Comparison of ENCODE assay signal across 12 cellular contexts in genomic region chr2:207896525-207897295, GRCh38.
DNase-seq lines count a peak whose midpoint lies in the region; ATAC-seq and TF ChIP-seq lines count a peak whose summit lies in the region.
"Had no signal": no experiment of that assay in that cellular context is flagged by ENCODE, and none has a peak within 500 bp of the region (broad histone marks: within the 10 kb centered on the region; RNA-seq: fewer than 3 reads in every experiment).

No MANE protein-coding gene starts in this region.

- ATAC-seq in GM21390 (IDR thresholded peaks at IDR 0.05; ENCODE audit: unreplicated experiment) (no peak), GM21360 (IDR thresholded peaks at IDR 0.05; ENCODE audit: unreplicated experiment) (no peak)

- 48 to 60% methylated on average over 6 of the region's 6 CpGs for WGBS in ectodermal cell, 2 experiments

- H3F3A ChIP-seq in neural cell (ENCODE audit: insufficient read depth, low read length, poor library complexity, severe bottlenecking): peaks cover 4% of the 10 kb centered on the region

- H3K4me1 ChIP-seq in ectodermal cell (ENCODE audit: control insufficient read depth, insufficient read depth, low read length): peaks cover 45% of the 10 kb centered on the region

- DNase-seq in G401 (ENCODE audit: low spot score): peak; percentile 75
- DNase-seq in NCI-H146 (lab: John Stamatoyannopoulos, UW): peak; percentile 78
- no peak for DNase-seq in cardiac septum (ENCODE audit: low spot score)
- DNase-seq in stimulated activated naive CD4-positive, alpha-beta T cell treated with Interleukin-2 at 50 U/mL for 16 hours (lab: John Stamatoyannopoulos, UW): no peak
- DNase-seq: activated B cell treated with CpG ODN at 0.5 μM for 24 hours; DMS79; NCI-H1105; stimulated activated CD8-positive, alpha-beta memory T cell treated with anti-CD3 and anti-CD28 coated beads, Interleukin-4, amount 100 ng/mL, for 48 hours had no signal

- intact Hi-C loops in cardiac septum (cut with DNase I): no loop called here

- TF ChIP-seq RAD21 in neural cell (conservative IDR thresholded peaks at IDR 0.05): no peak

- H3K9me2 ChIP-seq in neural cell (ENCODE audit: insufficient read depth, low read length): no peaks in the 10 kb centered on the region

- in situ Hi-C loops in G401 (cut with HindIII; ENCODE audit: low sequenced_read_pairs): no loop called here

- H3K36me3 ChIP-seq in ectodermal cell (ENCODE audit: control insufficient read depth, insufficient read depth, low read length): no peaks in the 10 kb centered on the region
- H3K36me3 ChIP-seq in neural cell (ENCODE audit: insufficient read depth, low read length): no peaks in the 10 kb centered on the region

- TF ChIP-seq CTCF in neural cell (IDR thresholded peaks at IDR 0.05; ENCODE audit: poor library complexity, severe bottlenecking): no peak

- no peak overlapping the region for H3K9ac ChIP-seq in neural cell (ENCODE audit: low read length)

- H3K27me3 ChIP-seq in ectodermal cell (ENCODE audit: control insufficient read depth, insufficient read depth, low read length, poor library complexity, severe bottlenecking) (peaks cover 34% of the 10 kb centered on the region), neural cell (ENCODE audit: insufficient read depth, low read depth, low read length) (no peaks in the 10 kb centered on the region)

- no peak overlapping the region for H3K4me3 ChIP-seq in ectodermal cell (ENCODE audit: insufficient read depth, low read depth, low read length)
- no peak overlapping the region for H3K4me3 ChIP-seq in neural cell (ENCODE audit: low read length)

- peak overlapping the region; percentile 37 for H2AFZ ChIP-seq in neural cell (ENCODE audit: low read depth, low read length)

- no peaks in the 10 kb centered on the region for H3K79me2 ChIP-seq in neural cell (replicated peaks; ENCODE audit: insufficient read depth, low read length)

- peak overlapping the region; percentile 53 for H3K27ac ChIP-seq in ectodermal cell (ENCODE audit: insufficient read depth, low read depth, low read length, poor library complexity, severe bottlenecking)
- peak overlapping the region; percentile 42 for H3K27ac ChIP-seq in neural cell (ENCODE audit: low read length)

- TF ChIP-seq EP300 in neural cell (conservative IDR thresholded peaks at IDR 0.05; ENCODE audit: poor library complexity, severe bottlenecking): no peak

- no peak overlapping the region for H3K4me2 ChIP-seq in neural cell (ENCODE audit: low read length)

- H3K9me3 ChIP-seq in ectodermal cell (ENCODE audit: control insufficient read depth, low read length) (no peaks in the 10 kb centered on the region), neural cell (ENCODE audit: low read length) (no peaks in the 10 kb centered on the region)

- H4K20me1 ChIP-seq in neural cell (ENCODE audit: insufficient read depth): no peaks in the 10 kb centered on the region

TF ChIP-seq in neural cell, 6 proteins besides CTCF, POLR2A, EP300 and RAD21:
- TF ChIP-seq MXI1 (conservative IDR thresholded peaks at IDR 0.05; ENCODE audit: poor library complexity, severe bottlenecking) (no peak), REST (IDR thresholded peaks at IDR 0.05; ENCODE audit: borderline replicate concordance) (no peak), EZH2 (IDR thresholded peaks at IDR 0.05; ENCODE audit: borderline replicate concordance, insufficient read depth, low read length, poor library complexity, severe bottlenecking) (no peak), SMC3 (conservative IDR thresholded peaks at IDR 0.05; ENCODE audit: poor library complexity) (no peak), POLR2AphosphoS5 (IDR thresholded peaks at IDR 0.05) (no peak), TAF1 (IDR thresholded peaks at IDR 0.05; ENCODE audit: low read depth) (no peak)

Comparison
In these comparisons a context has a peak if more than half of its experiments do, and no peak if none do; other contexts are left out.
1. DNase-seq: peak in G401 (single experiment) and NCI-H146 (single experiment); none in cardiac septum (single experiment) and stimulated activated naive CD4-positive, alpha-beta T cell treated with Interleukin-2 at 50 U/mL for 16 hours (single experiment).